In genomic region chr6:30219244-30219643, GRCh38 we compare ENCODE assay signal across 8 cellular contexts. TPM values are rescaled to one million over a fixed set of nuclear protein-coding genes. Genes with fewer than 3 reads are reported as not detected.
A peak's percentile ranks its signal among the peaks of the same experiment; 100 is the strongest.
DNase-seq lines count a peak whose midpoint lies in the region; ATAC-seq and TF ChIP-seq lines count a peak whose summit lies in the region.

No MANE protein-coding gene starts in this region.

- ATAC-seq in GM19397 (IDR thresholded peaks at IDR 0.05; ENCODE audit: unreplicated experiment): no peak

- H3K4me3 Mint-ChIP-seq in progenitor cell of endocrine pancreas (ENCODE audit: low read depth): no peak overlapping the region

- H3K4me1 Mint-ChIP-seq in progenitor cell of endocrine pancreas (ENCODE audit: low read depth): peaks cover 4% of the 10 kb centered on the region

- no peaks in the 10 kb centered on the region for H3K27me3 Mint-ChIP-seq in progenitor cell of endocrine pancreas

- DNase-seq in DMS79 (lab: John Stamatoyannopoulos, UW) (peak; percentile 54), OCI-M1 (lab: John Stamatoyannopoulos, UW) (peak; percentile 86), germinal center (ENCODE audit: low spot score) (peak; percentile 50), progenitor cell of endocrine pancreas (ENCODE audit: low spot score, unreplicated experiment) (no peak), GM19240 (ENCODE audit: insufficient read length, low spot score) (no peak)
- DNase-seq in activated effector memory CD4-positive, alpha-beta T cell treated with Interleukin-2 at 50 U/mL for 16 hours: peak; percentile 26

- H3K36me3 Mint-ChIP-seq in progenitor cell of endocrine pancreas (ENCODE audit: insufficient read depth): peaks cover 9% of the 10 kb centered on the region

- TF ChIP-seq CTCF in LNCAP (IDR thresholded peaks at IDR 0.05): peak; percentile 89
- TF ChIP-seq CTCF in progenitor cell of endocrine pancreas (IDR thresholded peaks at IDR 0.05; ENCODE audit: unreplicated experiment): peak; percentile 82

- H3K9me3 Mint-ChIP-seq in progenitor cell of endocrine pancreas (ENCODE audit: low read depth): peaks cover 13% of the 10 kb centered on the region

- H3K27ac Mint-ChIP-seq in progenitor cell of endocrine pancreas: peak overlapping the region; percentile 14

RNA-seq across cellular contexts. Expression of gene TRIM26, which starts 6.0 kb away (rescaled TPM):
- 49.5 and 52.9 TPM in 2 replicates for total RNA-seq in progenitor cell of endocrine pancreas

RNA-seq across cellular contexts. Expression of gene TRIM15, which starts 55.9 kb away (rescaled TPM):
- not detected in 2 replicates for total RNA-seq in progenitor cell of endocrine pancreas

RNA-seq across cellular contexts. Expression of gene TRIM10, which starts 58.2 kb away (rescaled TPM):
- not detected in 2 replicates for total RNA-seq in progenitor cell of endocrine pancreas

Comparison
In these comparisons a context has a peak if more than half of its experiments do, and no peak if none do; other contexts are left out.
1. DNase-seq: peak in DMS79 (single experiment), OCI-M1 (single experiment), activated effector memory CD4-positive, alpha-beta T cell treated with Interleukin-2 at 50 U/mL for 16 hours (single experiment) and germinal center (single experiment); none in progenitor cell of endocrine pancreas (single experiment) and GM19240 (single experiment).